Comparison of ENCODE assay signal across 18 cellular contexts in genomic region chr10:72744566-72744965, GRCh38.
"Had no signal": no experiment of that assay in that cellular context is flagged by ENCODE, and none has a peak within 500 bp of the region (broad histone marks: within the 10 kb centered on the region; RNA-seq: fewer than 3 reads in every experiment).

No MANE protein-coding gene starts in this region.

- ATAC-seq: activated T-cell treated with anti-CD3 and anti-CD28 coated beads, Interleukin-2, amount 50 U/mL, for 4 hours; gastroesophageal sphincter; heart left ventricle; left ventricle myocardium superior; mucosa of descending colon; naive thymus-derived CD4-positive, alpha-beta T cell; stimulated activated naive B cell treated with anti-CD40 and anti-IgM and Interleukin-4, amounts not matched to agents 10 μg/mL and 1 μg/mL and 100 μg/mL, for 72 hours; T-cell had no signal

- H3K27me3 Mint-ChIP-seq: central memory CD8-positive, alpha-beta T cell; naive thymus-derived CD4-positive, alpha-beta T cell; stimulated activated naive B cell treated with anti-CD40 and anti-IgM and Interleukin-4, amounts not matched to agents 10 μg/mL and 1 μg/mL and 100 μg/mL, for 72 hours; T-cell had no signal

- H3K9me3 Mint-ChIP-seq: activated naive CD4-positive, alpha-beta T cell treated with anti-CD3 and anti-CD28 coated beads for 36 hours; activated T-cell treated with anti-CD3 and anti-CD28 coated beads, Interleukin-2, amount 50 U/mL, for 4 hours; central memory CD8-positive, alpha-beta T cell; naive thymus-derived CD4-positive, alpha-beta T cell; stimulated activated naive B cell treated with anti-CD40 and anti-IgM and Interleukin-4, amounts not matched to agents 10 μg/mL and 1 μg/mL and 100 μg/mL, for 72 hours; T-cell had no signal

- H3K4me1 ChIP-seq: colonic mucosa had no signal

- H3K4me3 ChIP-seq: colonic mucosa, gastroesophageal sphincter, heart left ventricle, mucosa of descending colon, sigmoid colon, spleen had no signal

- H3K4me3 Mint-ChIP-seq: activated naive CD4-positive, alpha-beta T cell treated with anti-CD3 and anti-CD28 coated beads for 36 hours; activated T-cell treated with anti-CD3 and anti-CD28 coated beads, Interleukin-2, amount 50 U/mL, for 4 hours; central memory CD8-positive, alpha-beta T cell; naive thymus-derived CD4-positive, alpha-beta T cell; stimulated activated naive B cell treated with anti-CD40 and anti-IgM and Interleukin-4, amounts not matched to agents 10 μg/mL and 1 μg/mL and 100 μg/mL, for 72 hours; T-cell had no signal

- DNase-seq: activated CD4-positive, alpha-beta T cell treated with anti-CD3 and anti-CD28 coated beads, Interleukin-2, amount 50 U/mL, for 1 hour; activated CD8-positive, alpha-beta memory T cell treated with anti-CD3 and anti-CD28 coated beads, Interleukin-2, amount 50 U/mL, for 4 hours; activated naive CD4-positive, alpha-beta T cell treated with anti-CD3 and anti-CD28 coated beads for 36 hours; activated T-cell treated with anti-CD3 and anti-CD28 coated beads, Interleukin-2, amount 50 U/mL, for 4 hours; brain microvascular endothelial cell; colonic mucosa; heart left ventricle; left ventricle myocardium superior; mucosa of descending colon; naive thymus-derived CD4-positive, alpha-beta T cell; sigmoid colon; spleen; stimulated activated naive B cell treated with anti-CD40 and anti-IgM and Interleukin-4, amounts not matched to agents 10 μg/mL and 1 μg/mL and 100 μg/mL, for 72 hours; T-cell; T-helper 9 cell; trophoblast cell had no signal

- H3K27ac ChIP-seq: brain microvascular endothelial cell, colonic mucosa, sigmoid colon, spleen had no signal

- H3K9me3 ChIP-seq: colonic mucosa, gastroesophageal sphincter, heart left ventricle, mucosa of descending colon, sigmoid colon, spleen had no signal

- H3K36me3 ChIP-seq: brain microvascular endothelial cell, colonic mucosa, gastroesophageal sphincter, heart left ventricle, sigmoid colon, spleen had no signal

- H3K27ac Mint-ChIP-seq: activated naive CD4-positive, alpha-beta T cell treated with anti-CD3 and anti-CD28 coated beads for 36 hours; naive thymus-derived CD4-positive, alpha-beta T cell; stimulated activated naive B cell treated with anti-CD40 and anti-IgM and Interleukin-4, amounts not matched to agents 10 μg/mL and 1 μg/mL and 100 μg/mL, for 72 hours; T-cell had no signal

- H3K27me3 ChIP-seq: brain microvascular endothelial cell, colonic mucosa, gastroesophageal sphincter, heart left ventricle, sigmoid colon, spleen had no signal
